15 cellular contexts compared by ENCODE assay signal in the genomic region with DNA sequence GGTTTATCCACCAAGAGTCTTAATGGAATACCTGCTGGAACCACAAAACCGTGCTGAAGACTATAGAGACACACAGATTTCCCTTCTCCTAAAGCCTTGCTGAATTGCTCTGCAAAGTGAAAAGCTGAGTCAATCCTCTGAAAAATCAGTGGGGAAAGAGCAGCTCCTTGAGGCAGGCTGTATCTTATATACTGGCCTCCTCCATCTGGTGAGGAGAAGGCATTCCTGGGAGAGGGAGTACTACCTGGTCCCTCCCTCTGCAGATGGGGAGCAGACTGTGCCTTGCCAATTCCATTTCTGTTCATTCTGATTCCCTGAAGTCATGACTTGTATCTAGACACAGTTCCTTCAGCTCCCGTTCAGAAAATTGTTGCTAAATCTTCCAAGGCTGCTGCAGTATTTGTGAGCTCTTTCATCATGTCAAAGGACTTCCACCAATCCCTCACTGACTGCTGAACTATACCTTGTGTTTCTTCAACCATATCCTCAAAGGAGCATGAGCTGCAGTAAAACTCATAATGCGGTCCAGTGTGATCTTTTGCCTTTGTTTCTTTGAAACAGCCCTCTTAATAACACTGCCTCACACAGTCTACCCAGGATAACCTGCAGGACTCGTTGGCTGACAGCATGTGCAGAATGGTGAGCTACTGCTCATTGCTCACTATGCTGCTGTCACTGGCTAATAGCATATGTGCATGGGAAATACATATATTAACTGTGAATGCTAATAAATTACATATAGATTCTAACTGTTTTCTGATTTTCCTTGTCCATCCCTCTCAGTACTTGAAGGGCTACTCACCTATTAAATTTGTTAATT.
A peak's percentile ranks its signal among the peaks of the same experiment; 100 is the strongest.
DNase-seq lines count a peak whose midpoint lies in the region; ATAC-seq and TF ChIP-seq lines count a peak whose summit lies in the region.
"Had no signal": no experiment of that assay in that cellular context is flagged by ENCODE, and none has a peak within 500 bp of the region (broad histone marks: within the 10 kb centered on the region; RNA-seq: fewer than 3 reads in every experiment).

No MANE protein-coding gene starts in this region.

- no peaks in the 10 kb centered on the region for H3K9me2 ChIP-seq in HCT116 (ENCODE audit: insufficient read depth)

- no peak for TF ChIP-seq POLR2A in HCT116 (IDR thresholded peaks at IDR 0.05; ENCODE audit: borderline replicate concordance, extremely low read depth, insufficient read depth, insufficient read length)

- intact Hi-C loops in HCT116 (cut with micrococcal nuclease): no loop called here

- H3K9me3 Mint-ChIP-seq in stimulated activated effector memory CD8-positive, alpha-beta T cell treated with anti-CD3 and anti-CD28 coated beads, Interleukin-12 subunit alpha, Interleukin-12 subunit beta, amount 100 ng/mL, for 72 hours: no peaks in the 10 kb centered on the region
- H3K9me3 Mint-ChIP-seq: activated B cell treated with CpG ODN at 0.5 μM for 24 hours had no signal

- no peak overlapping the region for H3K9ac ChIP-seq in HCT116 (ENCODE audit: low read length)

- H3K4me1 ChIP-seq in HCT116 (ENCODE audit: control insufficient read depth in 1 of 2, insufficient read depth in 2 of 2, low read length in 2 of 2): peaks cover 0 to 13% of the 10 kb centered on the region in 2 experiments; a peak in 1 of 4 replicates

- H3K4me3 Mint-ChIP-seq in stimulated activated effector memory CD8-positive, alpha-beta T cell treated with anti-CD3 and anti-CD28 coated beads, Interleukin-12 subunit alpha, Interleukin-12 subunit beta, amount 100 ng/mL, for 72 hours: no peak overlapping the region
- H3K4me3 Mint-ChIP-seq: activated B cell treated with CpG ODN at 0.5 μM for 24 hours; activated T-cell treated with anti-CD3 and anti-CD28 coated beads, Interleukin-2, amount 50 U/mL, for 24 hours; memory B cell had no signal

- no peak overlapping the region for H3K4me2 ChIP-seq in HCT116 (ENCODE audit: low read length)

- no peaks in the 10 kb centered on the region for H3K27me3 ChIP-seq in HCT116 (ENCODE audit: insufficient read depth, low read length)
- H3K27me3 ChIP-seq: SJSA1 had no signal

- RAD21 ChIA-PET in HCT116 (lab: Charles Lee; ENCODE audit: low non-redundant PET in 1 of 2, low total read pairs in 2 of 2, uncharacterized antibody in 2 of 2, unreplicated experiment in 2 of 2): no interaction called here

- H3K4me3 ChIP-seq in HCT116 (replicated peaks in 1 of 2; ENCODE audit: low read depth in 1 of 2, low read length in 2 of 2) (no peak overlapping the region), fibroblast of the aortic adventitia (ENCODE audit: low read depth, low read length) (no peak overlapping the region)
- H3K4me3 ChIP-seq: SJSA1 had no signal

- H4K20me1 ChIP-seq in HCT116 (ENCODE audit: insufficient read depth): no peaks in the 10 kb centered on the region

- no peaks in the 10 kb centered on the region for H3K9me3 ChIP-seq in HCT116 (ENCODE audit: control insufficient read depth in 1 of 2, insufficient read depth in 1 of 2, low read depth in 1 of 2, low read length in 2 of 2)
- H3K9me3 ChIP-seq: SJSA1 had no signal

- POLR2A ChIA-PET in HCT116 (lab: Charles Lee): no interaction called here

- BruUV-seq in HCT116 (replicated peaks; lab: Mats Ljungman, UMichigan): no TSS peak

- CTCF ChIA-PET in HCT116 (lab: Charles Lee): no interaction called here

- 0 out of 2 replicates have a peak, but pooled peaks have one; percentile 7 for TF ChIP-seq RAD21 in HCT116 (IDR thresholded peaks at IDR 0.05; ENCODE audit: low read depth)

- H3K27ac ChIP-seq in HCT116 (ENCODE audit: low read depth, low read length): no peak overlapping the region
- H3K27ac ChIP-seq: C4-2B, HL-60 had no signal

- no peak overlapping the region for H3K27ac Mint-ChIP-seq in stimulated activated effector memory CD8-positive, alpha-beta T cell treated with anti-CD3 and anti-CD28 coated beads, Interleukin-12 subunit alpha, Interleukin-12 subunit beta, amount 100 ng/mL, for 72 hours
- H3K27ac Mint-ChIP-seq: activated B cell treated with CpG ODN at 0.5 μM for 24 hours; activated T-cell treated with anti-CD3 and anti-CD28 coated beads, Interleukin-2, amount 50 U/mL, for 24 hours; memory B cell had no signal

- no peak for TF ChIP-seq CTCF in HCT116 (IDR thresholded peaks at IDR 0.05 in 2 of 3, conservative IDR thresholded peaks at IDR 0.05 in 1 of 3; ENCODE audit: borderline replicate concordance in 1 of 3, insufficient read depth in 1 of 3, low read depth in 2 of 3, low read length in 2 of 3)
- TF ChIP-seq CTCF in fibroblast of the aortic adventitia (IDR thresholded peaks at IDR 0.05; ENCODE audit: insufficient read depth, low read length): peak; percentile 9

- H2AFZ ChIP-seq in HCT116 (ENCODE audit: low read depth, low read length, poor library complexity, severe bottlenecking): no peak overlapping the region

- H3K4me1 Mint-ChIP-seq in stimulated activated effector memory CD8-positive, alpha-beta T cell treated with anti-CD3 and anti-CD28 coated beads, Interleukin-12 subunit alpha, Interleukin-12 subunit beta, amount 100 ng/mL, for 72 hours: peaks cover 6% of the 10 kb centered on the region
- H3K4me1 Mint-ChIP-seq: activated B cell treated with CpG ODN at 0.5 μM for 24 hours, memory B cell had no signal

- DNase-seq in AG08395 (ENCODE audit: low spot score) (peak; percentile 77), HCT116 (ENCODE audit: low read depth, low spot score) (no peak), fibroblast of the aortic adventitia (ENCODE audit: low read depth) (peak; percentile 87), activated gamma-delta T cell treated with Interleukin-2 at 50 U/mL for 16 hours (no peak)
- no peak for DNase-seq in stimulated activated effector memory CD8-positive, alpha-beta T cell treated with anti-CD3 and anti-CD28 coated beads, Interleukin-12 subunit alpha, Interleukin-12 subunit beta, amount 100 ng/mL, for 72 hours (ENCODE audit: low spot score in 2 of 2)
- DNase-seq: activated B cell treated with CpG ODN at 0.5 μM for 24 hours; activated T-cell treated with anti-CD3 and anti-CD28 coated beads, Interleukin-2, amount 50 U/mL, for 24 hours; MM.1S had no signal

- no peaks in the 10 kb centered on the region for H3K79me2 ChIP-seq in HCT116 (ENCODE audit: insufficient read depth, low read length)

- no peaks in the 10 kb centered on the region for H3K36me3 Mint-ChIP-seq in stimulated activated effector memory CD8-positive, alpha-beta T cell treated with anti-CD3 and anti-CD28 coated beads, Interleukin-12 subunit alpha, Interleukin-12 subunit beta, amount 100 ng/mL, for 72 hours
- H3K36me3 Mint-ChIP-seq: memory B cell had no signal

- H3K36me3 ChIP-seq in HCT116 (ENCODE audit: control insufficient read depth in 1 of 2, insufficient read depth in 2 of 2, low read length in 2 of 2): no peaks in the 10 kb centered on the region
- H3K36me3 ChIP-seq: SJSA1 had no signal

- ATAC-seq in HCT116 (no peak), SK-N-SH treated with all-trans-retinoic acid at 6 μM for 48 hours (peak; percentile 72), HG03108 (IDR thresholded peaks at IDR 0.05; ENCODE audit: unreplicated experiment) (no peak), GM21447 (IDR thresholded peaks at IDR 0.05; ENCODE audit: unreplicated experiment) (no peak)
- ATAC-seq in stimulated activated effector memory CD8-positive, alpha-beta T cell treated with anti-CD3 and anti-CD28 coated beads, Interleukin-12 subunit alpha, Interleukin-12 subunit beta, amount 100 ng/mL, for 72 hours: no peak

TF ChIP-seq in HCT116, 20 proteins besides CTCF, POLR2A, EP300 and RAD21 (continues in another document):
- no peak for TF ChIP-seq SRF (IDR thresholded peaks at IDR 0.05; ENCODE audit: low read depth)
- TF ChIP-seq YY1 (IDR thresholded peaks at IDR 0.05; ENCODE audit: extremely low read depth, insufficient replicate concordance, low read depth, low read length): no peak
- TF ChIP-seq POLR2AphosphoS5 (IDR thresholded peaks at IDR 0.05; ENCODE audit: low read depth, low read length): no peak
- no peak for TF ChIP-seq CEBPB (IDR thresholded peaks at IDR 0.05; ENCODE audit: low read depth)
- TF ChIP-seq, protein P1, sequence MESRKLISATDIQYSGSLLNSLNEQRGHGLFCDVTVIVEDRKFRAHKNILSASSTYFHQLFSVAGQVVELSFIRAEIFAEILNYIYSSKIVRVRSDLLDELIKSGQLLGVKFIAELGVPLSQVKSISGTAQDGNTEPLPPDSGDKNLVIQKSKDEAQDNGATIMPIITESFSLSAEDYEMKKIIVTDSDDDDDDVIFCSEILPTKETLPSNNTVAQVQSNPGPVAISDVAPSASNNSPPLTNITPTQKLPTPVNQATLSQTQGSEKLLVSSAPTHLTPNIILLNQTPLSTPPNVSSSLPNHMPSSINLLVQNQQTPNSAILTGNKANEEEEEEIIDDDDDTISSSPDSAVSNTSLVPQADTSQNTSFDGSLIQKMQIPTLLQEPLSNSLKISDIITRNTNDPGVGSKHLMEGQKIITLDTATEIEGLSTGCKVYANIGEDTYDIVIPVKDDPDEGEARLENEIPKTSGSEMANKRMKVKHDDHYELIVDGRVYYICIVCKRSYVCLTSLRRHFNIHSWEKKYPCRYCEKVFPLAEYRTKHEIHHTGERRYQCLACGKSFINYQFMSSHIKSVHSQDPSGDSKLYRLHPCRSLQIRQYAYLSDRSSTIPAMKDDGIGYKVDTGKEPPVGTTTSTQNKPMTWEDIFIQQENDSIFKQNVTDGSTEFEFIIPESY (IDR thresholded peaks at IDR 0.05; ENCODE audit: extremely low read depth, insufficient replicate concordance, low read length): no peak

TF ChIP-seq in SK-N-SH treated with all-trans-retinoic acid at 6 μM for 48 hours, 23 proteins besides CTCF, POLR2A, EP300 and RAD21 (continues in another document):
- TF ChIP-seq ESRRG (CRISPR knock-in tag; IDR thresholded peaks at IDR 0.05) (no peak), ISL1 (CRISPR knock-in tag; IDR thresholded peaks at IDR 0.05) (no peak), TOX (CRISPR knock-in tag; IDR thresholded peaks at IDR 0.05; ENCODE audit: borderline replicate concordance) (no peak), TCF4 (CRISPR knock-in tag; IDR thresholded peaks at IDR 0.05; ENCODE audit: borderline replicate concordance) (no peak)
- TF ChIP-seq, protein P2, sequence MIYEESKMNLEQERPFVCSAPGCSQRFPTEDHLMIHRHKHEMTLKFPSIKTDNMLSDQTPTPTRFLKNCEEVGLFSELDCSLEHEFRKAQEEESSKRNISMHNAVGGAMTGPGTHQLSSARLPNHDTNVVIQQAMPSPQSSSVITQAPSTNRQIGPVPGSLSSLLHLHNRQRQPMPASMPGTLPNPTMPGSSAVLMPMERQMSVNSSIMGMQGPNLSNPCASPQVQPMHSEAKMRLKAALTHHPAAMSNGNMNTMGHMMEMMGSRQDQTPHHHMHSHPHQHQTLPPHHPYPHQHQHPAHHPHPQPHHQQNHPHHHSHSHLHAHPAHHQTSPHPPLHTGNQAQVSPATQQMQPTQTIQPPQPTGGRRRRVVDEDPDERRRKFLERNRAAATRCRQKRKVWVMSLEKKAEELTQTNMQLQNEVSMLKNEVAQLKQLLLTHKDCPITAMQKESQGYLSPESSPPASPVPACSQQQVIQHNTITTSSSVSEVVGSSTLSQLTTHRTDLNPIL (CRISPR knock-in tag; IDR thresholded peaks at IDR 0.05; ENCODE audit: low read depth): no peak

Comparison
In these comparisons a context has a peak if more than half of its experiments do, and no peak if none do; other contexts are left out.
1. DNase-seq: peak in AG08395 (single experiment) and fibroblast of the aortic adventitia (single experiment); none in HCT116 (single experiment), stimulated activated effector memory CD8-positive, alpha-beta T cell treated with anti-CD3 and anti-CD28 coated beads, Interleukin-12 subunit alpha, Interleukin-12 subunit beta, amount 100 ng/mL, for 72 hours (0 of 2) and activated gamma-delta T cell treated with Interleukin-2 at 50 U/mL for 16 hours (single experiment).